In the genomic region with DNA sequence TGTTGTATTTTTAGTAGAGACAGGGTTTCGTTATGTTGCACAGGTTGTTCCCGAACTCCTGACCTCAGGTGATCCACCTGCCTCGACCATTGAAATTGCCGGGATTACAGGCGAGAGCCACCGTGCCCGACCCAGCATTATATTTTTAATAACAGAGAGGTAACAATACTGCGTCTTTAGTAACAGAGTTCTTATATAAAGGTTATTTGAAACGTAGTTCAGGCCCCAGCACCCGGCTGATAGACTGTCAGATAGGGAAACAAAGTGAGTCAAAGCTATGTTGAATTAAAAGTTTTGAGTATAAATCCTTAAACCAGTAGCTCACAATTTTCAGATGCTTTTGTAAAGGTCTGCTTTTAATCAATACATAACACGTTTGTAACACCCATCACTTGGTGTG, we compare ENCODE assay signal across 11 cellular contexts. TPM values are rescaled to one million over a fixed set of nuclear protein-coding genes. Genes with fewer than 3 reads are reported as not detected.
"Had no signal": no experiment of that assay in that cellular context is flagged by ENCODE, and none has a peak within 500 bp of the region (broad histone marks: within the 10 kb centered on the region; RNA-seq: fewer than 3 reads in every experiment).

No MANE protein-coding gene starts in this region.

RNA-seq across cellular contexts. Expression of a gene that starts 14.8 kb away (rescaled TPM):
- total RNA-seq: activated CD4-positive, alpha-beta memory T cell treated with anti-CD3 and anti-CD28 coated beads for 36 hours; dermis microvascular lymphatic vessel endothelial cell; frontal cortex; lower leg skin; naive thymus-derived CD8-positive, alpha-beta T cell; omental fat pad; thyroid gland; ureter had no signal
- polyA plus RNA-seq: esophagus; keratinocyte; naive thymus-derived CD8-positive, alpha-beta T cell; SK-N-SH had no signal

RNA-seq across cellular contexts. Expression of a gene that starts 24.3 kb away (rescaled TPM):
- total RNA-seq: activated CD4-positive, alpha-beta memory T cell treated with anti-CD3 and anti-CD28 coated beads for 36 hours; dermis microvascular lymphatic vessel endothelial cell; frontal cortex; lower leg skin; naive thymus-derived CD8-positive, alpha-beta T cell; omental fat pad; thyroid gland; ureter had no signal
- polyA plus RNA-seq: esophagus; keratinocyte; naive thymus-derived CD8-positive, alpha-beta T cell; SK-N-SH had no signal

RNA-seq across cellular contexts. Expression of a gene that starts 42.7 kb away (rescaled TPM):
- total RNA-seq: activated CD4-positive, alpha-beta memory T cell treated with anti-CD3 and anti-CD28 coated beads for 36 hours; dermis microvascular lymphatic vessel endothelial cell; frontal cortex; lower leg skin; omental fat pad; thyroid gland; ureter had no signal
- polyA plus RNA-seq: esophagus; keratinocyte; naive thymus-derived CD8-positive, alpha-beta T cell; SK-N-SH had no signal
